11 cellular contexts compared by ENCODE assay signal in the genomic region with DNA sequence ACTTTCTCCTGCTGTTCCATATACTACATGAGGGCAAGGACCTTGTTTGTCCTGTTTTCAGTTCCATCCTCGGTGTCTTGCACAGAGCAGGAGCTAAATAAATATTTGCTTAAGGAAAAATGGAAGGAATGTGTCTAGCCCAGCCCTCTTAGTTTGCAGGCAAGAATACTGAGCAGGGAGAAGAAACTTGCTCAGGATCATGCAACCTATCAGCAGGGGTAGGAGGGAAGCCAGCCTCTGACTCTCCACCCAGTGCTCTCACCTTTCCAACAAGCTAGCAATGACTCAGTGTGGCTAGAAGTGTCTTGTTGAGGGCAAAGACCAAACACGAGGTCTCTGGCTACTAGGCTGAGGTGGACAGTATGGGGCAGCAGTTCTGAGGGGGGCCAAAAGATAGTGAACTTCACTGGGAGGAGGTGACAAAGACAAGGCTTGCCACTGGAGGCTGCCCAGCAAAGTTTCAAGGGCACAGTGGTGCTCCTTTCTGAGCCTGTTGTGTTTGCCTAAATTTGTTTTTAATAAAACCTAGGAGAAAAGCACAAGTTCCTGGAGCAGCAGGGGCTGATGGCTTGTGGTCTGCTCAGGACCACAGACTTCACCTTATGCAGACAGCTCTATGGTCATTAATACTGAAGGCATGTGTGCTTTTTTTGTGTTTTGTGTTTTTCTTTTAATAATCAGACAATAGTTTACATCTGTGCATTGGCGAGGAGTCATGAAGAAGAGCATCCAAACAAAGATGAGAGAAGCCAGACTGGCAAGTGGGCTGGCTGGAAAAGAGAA. TPM values are rescaled to one million over a fixed set of nuclear protein-coding genes. Genes with fewer than 3 reads are reported as not detected.
DNase-seq lines count a peak whose midpoint lies in the region; ATAC-seq and TF ChIP-seq lines count a peak whose summit lies in the region.
"Had no signal": no experiment of that assay in that cellular context is flagged by ENCODE, and none has a peak within 500 bp of the region (broad histone marks: within the 10 kb centered on the region; RNA-seq: fewer than 3 reads in every experiment).

No MANE protein-coding gene starts in this region.

- no peak for ATAC-seq in HG02884 (IDR thresholded peaks at IDR 0.05; ENCODE audit: unreplicated experiment)

- no peaks in the 10 kb centered on the region for H3K27me3 ChIP-seq in MG63

- no peak for TF ChIP-seq CTCF in AG04449 (IDR thresholded peaks at IDR 0.05; ENCODE audit: insufficient read depth, low read length, missing control alignments)
- no peak for TF ChIP-seq CTCF in epithelial cell of proximal tubule (conservative IDR thresholded peaks at IDR 0.05; ENCODE audit: low read depth, low read length)
- TF ChIP-seq CTCF in GM13977 (IDR thresholded peaks at IDR 0.05; ENCODE audit: extremely low read depth, insufficient read depth, missing control alignments) = no peak

- H3K4me1 ChIP-seq in mesodermal cell (ENCODE audit: control insufficient read depth, insufficient read depth, low read length, poor library complexity, severe bottlenecking) = peaks cover 57% of the 10 kb centered on the region

- in situ Hi-C loops in GM13977 (cut with MboI; ENCODE audit: low pct_unique_long_range_greater_than_20kb, low sequenced_read_pairs, unreplicated experiment) = no loop called here

- peak overlapping the region; percentile 31 for H3K4me3 ChIP-seq in AG04449 (ENCODE audit: low read depth, low read length)
- H3K4me3 ChIP-seq in MG63 = no peak overlapping the region
- H3K4me3 ChIP-seq in epithelial cell of proximal tubule (ENCODE audit: low read depth, low read length) = no peak overlapping the region
- no peak overlapping the region for H3K4me3 ChIP-seq in mesodermal cell (ENCODE audit: extremely low read depth, insufficient read depth, low read length, poor library complexity, severe bottlenecking)

- DNase-seq in AG04449 (ENCODE audit: low read depth, low spot score) (peak; percentile 53), MG63 (peak; percentile 80), epithelial cell of proximal tubule (ENCODE audit: low read depth) (peak; percentile 30), GM13977 (ENCODE audit: low spot score) (no peak), DMS153 treated with DMSO at 0.1 percent for 48 hours (lab: John Stamatoyannopoulos, UW; ENCODE audit: unreplicated experiment) (no peak), Ammon's horn (ENCODE audit: low spot score) (no peak)
- DNase-seq: effector CD4-positive, alpha-beta T cell; NCI-H69 had no signal

- peaks cover 5% of the 10 kb centered on the region; the same call in 1 of the 2 replicates for H3K36me3 ChIP-seq in MG63
- H3K36me3 ChIP-seq in mesodermal cell (ENCODE audit: control insufficient read depth, insufficient read depth, low read length) = no peaks in the 10 kb centered on the region

- H3K9me3 ChIP-seq in MG63 = peaks cover 15% of the 10 kb centered on the region
- no peaks in the 10 kb centered on the region for H3K9me3 ChIP-seq in mesodermal cell (ENCODE audit: control insufficient read depth, low read length)

- POLR2A ChIA-PET in AG04449 (lab: Yijun Ruan, JAX) = interaction anchor here (0.6 to 1.4 kb wide), 2 partner anchors 15 to 27 kb away, joined by 3 to 7 read pairs; no protein-coding TSS in a partner anchor

- WGBS in mesodermal cell (ENCODE audit: insufficient coverage in 2 of 2), 2 experiments = 65 to 67% methylated on average over 2 of the region's 3 CpGs

- CTCF ChIA-PET in AG04449 (lab: Yijun Ruan, JAX) = interaction anchor here (1.4 kb wide), 1 partner anchor 27 kb away, joined by 3 read pairs; no protein-coding TSS in a partner anchor

- H3K27ac ChIP-seq in mesodermal cell (ENCODE audit: low read depth, low read length, severe bottlenecking) = peak overlapping the region; percentile 93

RNA-seq across cellular contexts. Expression of a gene that starts 49.1 kb away (rescaled TPM):
- not detected in 2 replicates for total RNA-seq in MG63 (2014; rRNA removed; shearing (Covaris generic); ENCODE audit: low replicate concordance)
- not detected in 2 replicates for total RNA-seq in epithelial cell of proximal tubule
- polyA plus RNA-seq in mesodermal cell (2013, experiment 1 of 2) = not detected
- not detected for polyA plus RNA-seq in mesodermal cell (2013, experiment 2 of 2)
- polyA plus RNA-seq: CD14-positive monocyte had no signal

Comparison
In these comparisons a context has a peak if more than half of its experiments do, and no peak if none do; other contexts are left out.
1. DNase-seq: peak in AG04449 (single experiment), MG63 (single experiment) and epithelial cell of proximal tubule (single experiment); none in GM13977 (single experiment), DMS153 treated with DMSO at 0.1 percent for 48 hours (single experiment) and Ammon's horn (single experiment).